In genomic region chr9:137114220-137114612, GRCh38 we compare ENCODE assay signal across 8 cellular contexts. TPM values are rescaled to one million over a fixed set of nuclear protein-coding genes. Genes with fewer than 3 reads are reported as not detected.
A peak's percentile ranks its signal among the peaks of the same experiment; 100 is the strongest.
DNase-seq lines count a peak whose midpoint lies in the region; ATAC-seq and TF ChIP-seq lines count a peak whose summit lies in the region.

No MANE protein-coding gene starts in this region.

- no peaks in the 10 kb centered on the region for H3K36me3 Mint-ChIP-seq in dendritic cell treated with granulocyte-macrophage colony-stimulating factor and Interleukin-4, amounts not matched to agents 40 ng/mL and 50 ng/mL, for 4 days (ENCODE audit: low read depth)
- H3K36me3 Mint-ChIP-seq in osteocyte (ENCODE audit: unreplicated experiment) = peaks cover under 1% of the 10 kb centered on the region

- peaks cover 19% of the 10 kb centered on the region for H3K4me1 Mint-ChIP-seq in dendritic cell treated with granulocyte-macrophage colony-stimulating factor and Interleukin-4, amounts not matched to agents 40 ng/mL and 50 ng/mL, for 4 days (ENCODE audit: low read depth)
- peaks cover 3% of the 10 kb centered on the region for H3K4me1 Mint-ChIP-seq in osteocyte (ENCODE audit: unreplicated experiment)

- intact Hi-C loops in dendritic cell treated with granulocyte-macrophage colony-stimulating factor and Interleukin-4, amounts not matched to agents 40 ng/mL and 50 ng/mL, for 4 days (cut with micrococcal nuclease) = loop anchor here (1.0 kb wide), 1 partner anchor 28 kb away; the partner anchor contains the start of gene MAN1B1

- ATAC-seq in GM19395 (IDR thresholded peaks at IDR 0.05; ENCODE audit: unreplicated experiment) (peak; percentile 16), HG03045 (IDR thresholded peaks at IDR 0.05; ENCODE audit: unreplicated experiment) (no peak)

- no peak for DNase-seq in Jurkat, Clone E6-1 (ENCODE audit: low read depth, low spot score)
- DNase-seq in osteocyte (ENCODE audit: extremely low spot score, unreplicated experiment) (no peak), middle frontal gyrus (ENCODE audit: extremely low spot score, low spot score) (no peak), iPS-NIHi11 (ENCODE audit: low spot score) (no peak), SK-N-DZ (ENCODE audit: low spot score) (no peak)

- peak overlapping the region; percentile 57 for H3K4me3 ChIP-seq in Jurkat, Clone E6-1 (ENCODE audit: low read length)

- H3K9me3 Mint-ChIP-seq in dendritic cell treated with granulocyte-macrophage colony-stimulating factor and Interleukin-4, amounts not matched to agents 40 ng/mL and 50 ng/mL, for 4 days = no peaks in the 10 kb centered on the region
- H3K9me3 Mint-ChIP-seq in osteocyte (ENCODE audit: unreplicated experiment) = no peaks in the 10 kb centered on the region

- peaks cover 15% of the 10 kb centered on the region for H3K27me3 Mint-ChIP-seq in dendritic cell treated with granulocyte-macrophage colony-stimulating factor and Interleukin-4, amounts not matched to agents 40 ng/mL and 50 ng/mL, for 4 days
- H3K27me3 Mint-ChIP-seq in osteocyte (ENCODE audit: unreplicated experiment) = no peaks in the 10 kb centered on the region

- no peak for TF ChIP-seq CTCF in osteocyte (IDR thresholded peaks at IDR 0.05)

- peak overlapping the region; percentile 69 for H3K4me3 Mint-ChIP-seq in dendritic cell treated with granulocyte-macrophage colony-stimulating factor and Interleukin-4, amounts not matched to agents 40 ng/mL and 50 ng/mL, for 4 days
- peak overlapping the region; percentile 38 for H3K4me3 Mint-ChIP-seq in osteocyte (ENCODE audit: unreplicated experiment)

- no peak overlapping the region for H3K27ac Mint-ChIP-seq in dendritic cell treated with granulocyte-macrophage colony-stimulating factor and Interleukin-4, amounts not matched to agents 40 ng/mL and 50 ng/mL, for 4 days
- H3K27ac Mint-ChIP-seq in osteocyte (ENCODE audit: unreplicated experiment) = no peak overlapping the region

RNA-seq across cellular contexts. Expression of gene DPP7, which starts 0.3 kb away (rescaled TPM):
- polyA plus RNA-seq in Jurkat, Clone E6-1 (2012; ENCODE audit: insufficient read depth, insufficient read length) = 239 TPM
- 118 TPM in 2 replicates for total RNA-seq in osteocyte
- polyA plus RNA-seq in SK-N-DZ (2014; cell fraction: cytosol; rRNA removed) = 36.6 and 41.5 TPM in 2 replicates
- polyA plus RNA-seq in SK-N-DZ (2014; cell fraction: nucleus; rRNA removed) = 548 and 584 TPM in 2 replicates

RNA-seq across cellular contexts. Expression of gene GRIN1, which starts 24.7 kb away (rescaled TPM):
- not detected for polyA plus RNA-seq in Jurkat, Clone E6-1 (2012; ENCODE audit: insufficient read depth, insufficient read length)
- not detected in 2 replicates for total RNA-seq in osteocyte
- polyA plus RNA-seq in SK-N-DZ (2014; cell fraction: cytosol; rRNA removed) = 0.09 and 0.66 TPM in 2 replicates
- 0.76 and 3.7 TPM in 2 replicates for polyA plus RNA-seq in SK-N-DZ (2014; cell fraction: nucleus; rRNA removed)

RNA-seq across cellular contexts. Expression of gene MAN1B1, which starts 27.4 kb away (rescaled TPM):
- 37.9 TPM for polyA plus RNA-seq in Jurkat, Clone E6-1 (2012; ENCODE audit: insufficient read depth, insufficient read length)
- 109 and 120 TPM in 2 replicates for total RNA-seq in osteocyte
- polyA plus RNA-seq in SK-N-DZ (2014; cell fraction: cytosol; rRNA removed) = 38.6 and 45.9 TPM in 2 replicates
- polyA plus RNA-seq in SK-N-DZ (2014; cell fraction: nucleus; rRNA removed) = 78.8 and 112 TPM in 2 replicates

RNA-seq across cellular contexts. Expression of gene UAP1L1, which starts 36.9 kb away (rescaled TPM):
- 11.5 TPM for polyA plus RNA-seq in Jurkat, Clone E6-1 (2012; ENCODE audit: insufficient read depth, insufficient read length)
- total RNA-seq in osteocyte = 34.2 and 38.3 TPM in 2 replicates
- polyA plus RNA-seq in SK-N-DZ (2014; cell fraction: cytosol; rRNA removed) = 9.9 and 14.0 TPM in 2 replicates
- 46.3 and 50.0 TPM in 2 replicates for polyA plus RNA-seq in SK-N-DZ (2014; cell fraction: nucleus; rRNA removed)

RNA-seq across cellular contexts. Expression of gene SAPCD2, which starts 43.9 kb away (rescaled TPM):
- polyA plus RNA-seq in Jurkat, Clone E6-1 (2012; ENCODE audit: insufficient read depth, insufficient read length) = 38.7 TPM
- 3.1 and 3.4 TPM in 2 replicates for total RNA-seq in osteocyte
- 58.9 and 76.5 TPM in 2 replicates for polyA plus RNA-seq in SK-N-DZ (2014; cell fraction: cytosol; rRNA removed)
- polyA plus RNA-seq in SK-N-DZ (2014; cell fraction: nucleus; rRNA removed) = 89.1 and 125 TPM in 2 replicates
